Comparison of ENCODE assay signal across 16 cellular contexts in the genomic region with DNA sequence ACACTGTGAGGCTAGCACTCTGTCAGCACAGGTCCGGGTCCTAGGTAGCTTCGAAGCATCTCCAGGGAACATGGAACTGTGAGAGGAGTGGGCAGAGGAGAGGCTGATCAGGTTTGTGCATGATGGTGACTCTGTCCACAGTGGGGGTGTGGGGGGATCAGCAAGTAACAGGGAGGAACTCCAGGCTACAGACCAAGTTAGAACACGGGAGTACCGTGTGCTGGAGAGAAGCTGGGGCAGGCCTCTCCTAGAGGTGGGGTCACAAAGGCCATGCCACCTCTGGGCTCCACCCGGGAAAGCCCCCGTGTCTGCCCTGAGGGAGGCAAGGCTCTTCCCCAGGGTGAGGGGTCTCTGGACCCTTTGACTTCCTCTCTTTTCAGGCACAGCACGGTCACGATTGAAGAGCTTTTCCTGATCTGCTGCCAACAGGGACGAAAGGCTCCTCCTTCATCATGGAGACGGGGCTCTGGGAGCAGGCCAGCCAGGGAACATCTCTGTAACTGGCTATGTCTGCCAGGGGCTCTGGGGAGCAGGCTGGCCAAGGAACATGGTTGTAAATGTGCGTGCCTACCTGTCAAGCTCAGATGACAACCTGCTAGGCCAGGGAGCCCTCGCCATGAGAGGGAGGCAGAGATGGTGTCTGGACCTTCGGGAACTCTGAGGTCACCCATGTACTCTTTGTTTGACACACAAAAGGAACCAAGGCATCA.
"Had no signal": no experiment of that assay in that cellular context is flagged by ENCODE, and none has a peak within 500 bp of the region (broad histone marks: within the 10 kb centered on the region; RNA-seq: fewer than 3 reads in every experiment).

No MANE protein-coding gene starts in this region.

- H3K4me2 ChIP-seq: hepatocyte, smooth muscle cell had no signal

- H3K9me3 ChIP-seq: right atrium auricular region, suprapubic skin, thyroid gland, uterus had no signal

- ATAC-seq: stimulated activated effector memory CD8-positive, alpha-beta T cell treated with anti-CD3 and anti-CD28 coated beads, Interleukin-12 subunit alpha, Interleukin-12 subunit beta, amount 100 ng/mL, for 72 hours; stimulated activated naive CD8-positive, alpha-beta T cell treated with anti-CD3 and anti-CD28 coated beads, Interleukin-15, Interleukin-2, amounts not matched to agents 100 U/mL and 50 U/mL, for 24 hours had no signal

- DNase-seq: cortex of kidney; dorsolateral prefrontal cortex; effector CD8-positive, alpha-beta T cell; foreskin melanocyte; mesendoderm; naive B cell; stimulated activated CD4-positive, alpha-beta T cell treated with anti-CD3 and anti-CD28 coated beads, Interleukin-4, amount 100 ng/mL, for 1 hour; stimulated activated CD8-positive, alpha-beta memory T cell treated with anti-CD3 and anti-CD28 coated beads, Interleukin-4, amount 100 ng/mL, for 48 hours; stimulated activated naive CD8-positive, alpha-beta T cell treated with anti-CD3 and anti-CD28 coated beads, Interleukin-15, Interleukin-2, amounts not matched to agents 100 U/mL and 50 U/mL, for 24 hours; thyroid gland; uterus had no signal

- H3K27ac ChIP-seq: dorsolateral prefrontal cortex, hepatocyte, right atrium auricular region, suprapubic skin, thyroid gland, uterus had no signal

- H3K36me3 ChIP-seq: right atrium auricular region, suprapubic skin, thyroid gland, uterus had no signal

- H3K4me1 ChIP-seq: right atrium auricular region, thyroid gland, uterus had no signal

- H2AFZ ChIP-seq: hepatocyte had no signal

- H3K4me3 ChIP-seq: dorsolateral prefrontal cortex, hepatocyte, right atrium auricular region, smooth muscle cell, suprapubic skin, thyroid gland, uterus had no signal

- H3K27me3 ChIP-seq: right atrium auricular region, thyroid gland, uterus had no signal

- H3K79me2 ChIP-seq: hepatocyte had no signal
